9 cellular contexts compared by ENCODE assay signal in genomic region chr3:6723205-6723604, GRCh38.
"Had no signal": no experiment of that assay in that cellular context is flagged by ENCODE, and none has a peak within 500 bp of the region (broad histone marks: within the 10 kb centered on the region; RNA-seq: fewer than 3 reads in every experiment).

No MANE protein-coding gene starts in this region.

- H3K9me3 ChIP-seq: HAP-1 had no signal

- DNase-seq: GM23248, GOT3, H7, H9, HCEC 1CT, HFFc6 had no signal

- H3K4me1 ChIP-seq: HAP-1 had no signal

- ATAC-seq: GM23338, HCT116 had no signal

- H3K4me3 ChIP-seq: GM23248, GM23338, HAP-1 had no signal

- H3K36me3 ChIP-seq: HAP-1 had no signal
